Comparison of ENCODE assay signal across 31 cellular contexts in the genomic region with DNA sequence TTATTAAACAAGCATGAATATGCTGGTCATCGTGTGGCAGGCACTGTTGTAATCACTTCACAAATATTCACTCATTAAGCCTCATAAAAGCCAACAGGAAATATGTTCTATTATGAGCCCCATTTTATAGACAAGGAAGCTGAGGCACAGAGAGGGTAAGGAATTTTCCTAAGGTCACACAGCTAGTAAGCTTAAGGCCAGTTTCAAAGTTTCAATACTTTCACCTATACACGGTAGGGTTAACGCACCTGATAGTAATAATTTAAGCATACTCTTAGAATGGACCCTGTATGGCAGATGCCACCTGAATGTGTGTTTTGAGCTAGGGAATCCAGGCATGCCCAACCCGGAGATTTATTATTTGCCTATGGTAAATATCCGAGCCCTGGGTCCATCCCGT. TPM values are rescaled to one million over a fixed set of nuclear protein-coding genes. Genes with fewer than 3 reads are reported as not detected.
"Had no signal": no experiment of that assay in that cellular context is flagged by ENCODE, and none has a peak within 500 bp of the region (broad histone marks: within the 10 kb centered on the region; RNA-seq: fewer than 3 reads in every experiment).

No MANE protein-coding gene starts in this region.

- H3K9me3 ChIP-seq: ovary, psoas muscle, suprapubic skin, testis, tibial artery, transverse colon, vagina had no signal

- ATAC-seq: natural killer cell; psoas muscle; right cardiac atrium; sciatic nerve; stimulated activated memory B cell treated with anti-CD40 and anti-IgM and Interleukin-4, amounts not matched to agents 10 μg/mL and 1 μg/mL and 100 μg/mL, for 72 hours; stimulated activated naive CD8-positive, alpha-beta T cell treated with anti-CD3 and anti-CD28 coated beads, Interleukin-15, amount 100 ng/mL, for 72 hours; stimulated activated naive CD8-positive, alpha-beta T cell treated with anti-CD3 and anti-CD28 coated beads, Interleukin-15, Interleukin-2, amounts not matched to agents 100 U/mL and 50 U/mL, for 24 hours had no signal

- H3K36me3 Mint-ChIP-seq: natural killer cell; neural progenitor cell; stimulated activated memory B cell treated with anti-CD40 and anti-IgM and Interleukin-4, amounts not matched to agents 10 μg/mL and 1 μg/mL and 100 μg/mL, for 72 hours; type B pancreatic cell had no signal

- H3K4me1 ChIP-seq: parathyroid adenoma, spleen, testis, vagina had no signal

- H3K36me3 ChIP-seq: neural progenitor cell, ovary, spleen, suprapubic skin, tibial artery, transverse colon, vagina had no signal

- H3K4me1 Mint-ChIP-seq: natural killer cell; stimulated activated memory B cell treated with anti-CD40 and anti-IgM and Interleukin-4, amounts not matched to agents 10 μg/mL and 1 μg/mL and 100 μg/mL, for 72 hours; stimulated activated naive CD8-positive, alpha-beta T cell treated with anti-CD3 and anti-CD28 coated beads, Interleukin-15, amount 100 ng/mL, for 72 hours had no signal

- H3K9me3 Mint-ChIP-seq: natural killer cell; nephron; neural progenitor cell; stimulated activated memory B cell treated with anti-CD40 and anti-IgM and Interleukin-4, amounts not matched to agents 10 μg/mL and 1 μg/mL and 100 μg/mL, for 72 hours; stimulated activated naive CD8-positive, alpha-beta T cell treated with anti-CD3 and anti-CD28 coated beads, Interleukin-15, amount 100 ng/mL, for 72 hours had no signal

- H2AFZ ChIP-seq: neural progenitor cell, parathyroid adenoma had no signal

- H3K27ac Mint-ChIP-seq: natural killer cell; nephron; neural progenitor cell; progenitor cell of endocrine pancreas; stimulated activated memory B cell treated with anti-CD40 and anti-IgM and Interleukin-4, amounts not matched to agents 10 μg/mL and 1 μg/mL and 100 μg/mL, for 72 hours; stimulated activated naive CD8-positive, alpha-beta T cell treated with anti-CD3 and anti-CD28 coated beads, Interleukin-15, amount 100 ng/mL, for 72 hours; type B pancreatic cell had no signal

- H3K27me3 ChIP-seq: neural progenitor cell, ovary, spleen, suprapubic skin, testis, tibial artery, transverse colon, vagina had no signal

- DNase-seq: natural killer cell; occipital lobe; ovary; posterior cingulate gyrus; psoas muscle; right cardiac atrium; spleen; stimulated activated CD4-positive, alpha-beta T cell treated with anti-CD3 and anti-CD28 coated beads, Interleukin-12 subunit alpha, Interleukin-12 subunit beta, amount 100 ng/mL, for 4 hours; stimulated activated CD4-positive, alpha-beta T cell treated with anti-CD3 and anti-CD28 coated beads, Interleukin-1b, Interleukin-23, amount 100 ng/mL, for 48 hours; stimulated activated CD4-positive, alpha-beta T cell treated with anti-CD3 and anti-CD28 coated beads, Interleukin-4, amount 100 ng/mL, for 1 hour; stimulated activated CD4-positive, alpha-beta T cell treated with anti-CD3 and anti-CD28 coated beads, Interleukin-4, amount 100 ng/mL, for 4 hours; stimulated activated CD8-positive, alpha-beta memory T cell treated with anti-CD3 and anti-CD28 coated beads, Interleukin-4, amount 100 ng/mL, for 48 hours; stimulated activated naive CD4-positive, alpha-beta T cell; stimulated activated naive CD8-positive, alpha-beta T cell treated with anti-CD3 and anti-CD28 coated beads, Interleukin-15, amount 100 ng/mL, for 72 hours; stimulated activated naive CD8-positive, alpha-beta T cell treated with anti-CD3 and anti-CD28 coated beads, Interleukin-15, Interleukin-2, amounts not matched to agents 100 U/mL and 50 U/mL, for 24 hours; substantia nigra; testis; tibial artery; transverse colon had no signal

- H3K4me3 Mint-ChIP-seq: natural killer cell; nephron; neural progenitor cell; stimulated activated memory B cell treated with anti-CD40 and anti-IgM and Interleukin-4, amounts not matched to agents 10 μg/mL and 1 μg/mL and 100 μg/mL, for 72 hours; stimulated activated naive CD8-positive, alpha-beta T cell treated with anti-CD3 and anti-CD28 coated beads, Interleukin-15, amount 100 ng/mL, for 72 hours; type B pancreatic cell had no signal

- H3K27me3 Mint-ChIP-seq: progenitor cell of endocrine pancreas; stimulated activated memory B cell treated with anti-CD40 and anti-IgM and Interleukin-4, amounts not matched to agents 10 μg/mL and 1 μg/mL and 100 μg/mL, for 72 hours; stimulated activated naive CD8-positive, alpha-beta T cell treated with anti-CD3 and anti-CD28 coated beads, Interleukin-15, amount 100 ng/mL, for 72 hours; type B pancreatic cell had no signal

- H3K27ac ChIP-seq: neural progenitor cell, ovary, parathyroid adenoma, psoas muscle, skin epidermis, spleen, suprapubic skin, testis, tibial artery, vagina had no signal

- H3K4me2 ChIP-seq: neural progenitor cell, smooth muscle cell had no signal

- H3K4me3 ChIP-seq: neural progenitor cell, ovary, psoas muscle, skin epidermis, smooth muscle cell, spleen, suprapubic skin, testis, tibial artery, transverse colon, vagina had no signal

- H3K9ac ChIP-seq: neural progenitor cell, parathyroid adenoma had no signal

RNA-seq across cellular contexts. Expression of gene EGLN3, which starts 39.8 kb away (rescaled TPM):
- polyA plus RNA-seq: neural cell had no signal
